ENCODE assay signal across 21 cellular contexts in the genomic region with DNA sequence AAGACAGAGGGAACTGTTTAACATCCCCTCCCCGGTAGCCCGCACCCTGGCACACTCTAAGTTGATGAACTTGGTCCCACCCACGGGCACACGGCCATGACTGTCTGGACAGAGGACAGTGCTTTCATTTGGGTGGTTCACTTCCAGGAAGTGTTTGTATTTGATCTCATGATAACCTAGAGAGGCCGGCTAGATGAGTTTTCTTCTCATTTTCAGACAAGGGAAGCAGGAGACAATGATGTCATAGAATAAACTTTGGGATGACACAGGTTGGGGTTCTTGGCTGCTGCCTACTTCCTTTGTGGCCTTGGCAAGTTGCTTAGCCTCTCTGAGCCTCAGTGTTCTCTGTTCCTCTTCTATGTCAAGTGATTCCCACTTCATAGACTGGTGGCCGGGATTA. TPM values are rescaled to one million over a fixed set of nuclear protein-coding genes. Genes with fewer than 3 reads are reported as not detected.
DNase-seq lines count a peak whose midpoint lies in the region; ATAC-seq and TF ChIP-seq lines count a peak whose summit lies in the region.
"Had no signal": no experiment of that assay in that cellular context is flagged by ENCODE, and none has a peak within 500 bp of the region (broad histone marks: within the 10 kb centered on the region; RNA-seq: fewer than 3 reads in every experiment).

No MANE protein-coding gene starts in this region.

- no peaks in the 10 kb centered on the region for H3K79me2 ChIP-seq in osteoblast (ENCODE audit: insufficient read depth, low read length)
- H3K79me2 ChIP-seq: hepatocyte had no signal

- ATAC-seq in GM18502 (IDR thresholded peaks at IDR 0.05; ENCODE audit: poor library complexity, unreplicated experiment), result no peak
- ATAC-seq in activated naive CD4-positive, alpha-beta T cell treated with anti-CD3 and anti-CD28 coated beads, Interleukin-2, amount 50 U/mL, for 72 hours, result no peak
- ATAC-seq: A549; stimulated activated naive CD8-positive, alpha-beta T cell treated with anti-CD3 and anti-CD28 coated beads, Interleukin-15, Interleukin-2, amounts not matched to agents 100 U/mL and 50 U/mL, for 24 hours had no signal

- no peaks in the 10 kb centered on the region for H3K9me3 ChIP-seq in osteoblast (ENCODE audit: low read depth, low read length)
- H3K9me3 ChIP-seq: A549; BLaER1 treated with 17β-estradiol and CSF1 and Interleukin-3, amounts not matched to agents 10 nM and 100 nM had no signal

- no peak overlapping the region for H3K4me3 ChIP-seq in osteoblast (ENCODE audit: insufficient read depth, low read length)
- H3K4me3 ChIP-seq: A549; BLaER1 treated with 17β-estradiol and CSF1 and Interleukin-3, amounts not matched to agents 10 nM and 100 nM; hepatocyte had no signal

- H3K27me3 Mint-ChIP-seq in activated CD4-positive, alpha-beta T cell treated with anti-CD3 and anti-CD28 coated beads, Interleukin-2, amount 10 ng/mL, durations not matched to agents 24 days and 14 days, result peaks cover 4% of the 10 kb centered on the region
- H3K27me3 Mint-ChIP-seq in activated CD4-positive, alpha-beta T cell treated with anti-CD3 and anti-CD28 coated beads, Interleukin-2, amount 10 ng/mL, durations not matched to agents 7 days and 5 days, result no peaks in the 10 kb centered on the region

- no peaks in the 10 kb centered on the region for H3K36me3 ChIP-seq in osteoblast (ENCODE audit: insufficient read depth, low read length)
- H3K36me3 ChIP-seq: BLaER1 treated with 17β-estradiol and CSF1 and Interleukin-3, amounts not matched to agents 10 nM and 100 nM had no signal

- peaks cover 3% of the 10 kb centered on the region for H3K4me1 Mint-ChIP-seq in activated CD4-positive, alpha-beta T cell treated with anti-CD3 and anti-CD28 coated beads, Interleukin-2, amount 10 ng/mL, durations not matched to agents 24 days and 14 days
- H3K4me1 Mint-ChIP-seq in activated CD4-positive, alpha-beta T cell treated with anti-CD3 and anti-CD28 coated beads, Interleukin-2, amount 10 ng/mL, durations not matched to agents 7 days and 5 days, result no peaks in the 10 kb centered on the region
- H3K4me1 Mint-ChIP-seq: central memory CD8-positive, alpha-beta T cell had no signal

- TF ChIP-seq POLR2A in erythroblast (IDR thresholded peaks at IDR 0.05; ENCODE audit: low read length), result no peak

- H3K4me1 ChIP-seq in osteoblast (ENCODE audit: insufficient read depth, low read length), result no peaks in the 10 kb centered on the region

- H3K9me3 Mint-ChIP-seq in activated CD4-positive, alpha-beta T cell treated with anti-CD3 and anti-CD28 coated beads, Interleukin-2, amount 10 ng/mL, durations not matched to agents 24 days and 14 days, result no peaks in the 10 kb centered on the region
- no peaks in the 10 kb centered on the region for H3K9me3 Mint-ChIP-seq in activated CD4-positive, alpha-beta T cell treated with anti-CD3 and anti-CD28 coated beads, Interleukin-2, amount 10 ng/mL, durations not matched to agents 7 days and 5 days
- no peaks in the 10 kb centered on the region for H3K9me3 Mint-ChIP-seq in activated naive CD4-positive, alpha-beta T cell treated with anti-CD3 and anti-CD28 coated beads, Interleukin-2, amount 50 U/mL, for 72 hours
- H3K9me3 Mint-ChIP-seq: central memory CD8-positive, alpha-beta T cell had no signal

- DNase-seq in activated CD4-positive, alpha-beta T cell treated with anti-CD3 and anti-CD28 coated beads, Interleukin-2, amount 10 ng/mL, durations not matched to agents 24 days and 14 days, result peak; percentile 48
- DNase-seq in activated CD4-positive, alpha-beta T cell treated with anti-CD3 and anti-CD28 coated beads, Interleukin-2, amount 10 ng/mL, durations not matched to agents 7 days and 5 days, result no peak
- DNase-seq in M059J (ENCODE audit: low read depth), result peak; percentile 11
- peak; percentile 15 to 17 for DNase-seq in erythroblast (lab: John Stamatoyannopoulos, UW)
- no peak for DNase-seq in osteoblast (ENCODE audit: insufficient read length, low spot score, missing footprints)
- DNase-seq in activated naive CD4-positive, alpha-beta T cell treated with anti-CD3 and anti-CD28 coated beads, Interleukin-2, amount 50 U/mL, for 72 hours (ENCODE audit: low spot score in 2 of 2), result no peak
- DNase-seq in NCI-H187 treated with DMSO at 0.1 percent for 48 hours (lab: John Stamatoyannopoulos, UW), result no peak
- DNase-seq: activated CD4-positive, alpha-beta T cell treated with anti-CD3 and anti-CD28 coated beads for 1 hour; activated CD8-positive, alpha-beta memory T cell treated with anti-CD3 and anti-CD28 coated beads, Interleukin-2, amount 50 U/mL, for 4 hours; activated effector memory CD4-positive, alpha-beta T cell treated with anti-CD3 and anti-CD28 coated beads, Interleukin-2, amount 50 U/mL, for 16 hours; amniotic stem cell; DMS 273 treated with DMSO at 0.1 percent for 48 hours; effector CD8-positive, alpha-beta T cell; NCI-H69; stimulated activated naive CD8-positive, alpha-beta T cell treated with anti-CD3 and anti-CD28 coated beads, Interleukin-15, Interleukin-2, amounts not matched to agents 100 U/mL and 50 U/mL, for 24 hours; trophoblast cell had no signal

- H3K4me3 Mint-ChIP-seq in activated CD4-positive, alpha-beta T cell treated with anti-CD3 and anti-CD28 coated beads, Interleukin-2, amount 10 ng/mL, durations not matched to agents 24 days and 14 days, result no peak overlapping the region
- no peak overlapping the region for H3K4me3 Mint-ChIP-seq in activated CD4-positive, alpha-beta T cell treated with anti-CD3 and anti-CD28 coated beads, Interleukin-2, amount 10 ng/mL, durations not matched to agents 7 days and 5 days
- H3K4me3 Mint-ChIP-seq: central memory CD8-positive, alpha-beta T cell had no signal

- POLR2A ChIA-PET in activated CD4-positive, alpha-beta T cell treated with anti-CD3 and anti-CD28 coated beads, Interleukin-2, amount 10 ng/mL, durations not matched to agents 7 days and 5 days (lab: Charles Lee), result no interaction called here

- no peak overlapping the region for H3K4me2 ChIP-seq in osteoblast (ENCODE audit: insufficient read depth, low read length)
- H3K4me2 ChIP-seq: A549; BLaER1 treated with 17β-estradiol and CSF1 and Interleukin-3, amounts not matched to agents 10 nM and 100 nM; hepatocyte had no signal

- no peak overlapping the region for H3K27ac ChIP-seq in osteoblast (ENCODE audit: low read depth, low read length)
- H3K27ac ChIP-seq: A549; BLaER1 treated with 17β-estradiol and CSF1 and Interleukin-3, amounts not matched to agents 10 nM and 100 nM; hepatocyte had no signal

- CTCF ChIA-PET in activated CD4-positive, alpha-beta T cell treated with anti-CD3 and anti-CD28 coated beads, Interleukin-2, amount 10 ng/mL, durations not matched to agents 7 days and 5 days (lab: Charles Lee), result interaction anchor here (1.1 to 1.4 kb wide), 2 partner anchors 16 to 462 kb away, joined by 3 read pairs; partner anchors contain the start of gene LYSMD4

- intact Hi-C loops in activated CD4-positive, alpha-beta T cell treated with anti-CD3 and anti-CD28 coated beads, Interleukin-2, amount 10 ng/mL, durations not matched to agents 24 days and 14 days (cut with micrococcal nuclease), result no loop called here

- no peaks in the 10 kb centered on the region for H3K36me3 Mint-ChIP-seq in activated CD4-positive, alpha-beta T cell treated with anti-CD3 and anti-CD28 coated beads, Interleukin-2, amount 10 ng/mL, durations not matched to agents 24 days and 14 days (ENCODE audit: low read depth)
- H3K36me3 Mint-ChIP-seq in activated CD4-positive, alpha-beta T cell treated with anti-CD3 and anti-CD28 coated beads, Interleukin-2, amount 10 ng/mL, durations not matched to agents 7 days and 5 days (ENCODE audit: low read depth), result no peaks in the 10 kb centered on the region
- H3K36me3 Mint-ChIP-seq in activated naive CD4-positive, alpha-beta T cell treated with anti-CD3 and anti-CD28 coated beads, Interleukin-2, amount 50 U/mL, for 72 hours, result no peaks in the 10 kb centered on the region

- no peaks in the 10 kb centered on the region for H4K20me1 ChIP-seq in osteoblast (ENCODE audit: insufficient read depth, low read length)
- H4K20me1 ChIP-seq: BLaER1 treated with 17β-estradiol and CSF1 and Interleukin-3, amounts not matched to agents 10 nM and 100 nM had no signal

- H3K27ac Mint-ChIP-seq in activated CD4-positive, alpha-beta T cell treated with anti-CD3 and anti-CD28 coated beads, Interleukin-2, amount 10 ng/mL, durations not matched to agents 24 days and 14 days, result no peak overlapping the region
- H3K27ac Mint-ChIP-seq in activated CD4-positive, alpha-beta T cell treated with anti-CD3 and anti-CD28 coated beads, Interleukin-2, amount 10 ng/mL, durations not matched to agents 7 days and 5 days, result no peak overlapping the region
- no peak overlapping the region for H3K27ac Mint-ChIP-seq in activated naive CD4-positive, alpha-beta T cell treated with anti-CD3 and anti-CD28 coated beads, Interleukin-2, amount 50 U/mL, for 72 hours

- no peak for TF ChIP-seq CTCF in osteoblast (IDR thresholded peaks at IDR 0.05; ENCODE audit: extremely low read depth, low read depth, low read length)

- peak overlapping the region; percentile 37 for H2AFZ ChIP-seq in osteoblast (ENCODE audit: low read length)
- H2AFZ ChIP-seq: hepatocyte had no signal

- H3K27me3 ChIP-seq in osteoblast (ENCODE audit: insufficient read depth, low read length), result no peaks in the 10 kb centered on the region
- H3K27me3 ChIP-seq: BLaER1 treated with 17β-estradiol and CSF1 and Interleukin-3, amounts not matched to agents 10 nM and 100 nM; hepatocyte had no signal

RNA-seq across cellular contexts. Expression of gene LYSMD4, which starts 16.1 kb away (rescaled TPM):
- 6.4 and 6.6 TPM in 2 replicates for total RNA-seq in activated CD4-positive, alpha-beta T cell treated with anti-CD3 and anti-CD28 coated beads, Interleukin-2, amount 10 ng/mL, durations not matched to agents 24 days and 14 days
- 10 to 100 TPM; 10.9 to 11.1 TPM for total RNA-seq in activated CD4-positive, alpha-beta T cell treated with anti-CD3 and anti-CD28 coated beads, Interleukin-2, amount 10 ng/mL, durations not matched to agents 7 days and 5 days
- 1.3 and 3.5 TPM in 2 replicates for total RNA-seq in M059J (2014; rRNA removed; shearing (Covaris generic))
- 8.7 and 11.2 TPM in 2 replicates for total RNA-seq in osteoblast
- total RNA-seq in activated naive CD4-positive, alpha-beta T cell treated with anti-CD3 and anti-CD28 coated beads, Interleukin-2, amount 50 U/mL, for 72 hours, result 1 to 10 TPM; 5.8 to 7.3 TPM

Comparison
In these comparisons a context has a peak if more than half of its experiments do, and no peak if none do; other contexts are left out.
1. DNase-seq: peak in activated CD4-positive, alpha-beta T cell treated with anti-CD3 and anti-CD28 coated beads, Interleukin-2, amount 10 ng/mL, durations not matched to agents 24 days and 14 days (single experiment), M059J (single experiment) and erythroblast (2 of 2); none in activated CD4-positive, alpha-beta T cell treated with anti-CD3 and anti-CD28 coated beads, Interleukin-2, amount 10 ng/mL, durations not matched to agents 7 days and 5 days (single experiment), osteoblast (single experiment), activated naive CD4-positive, alpha-beta T cell treated with anti-CD3 and anti-CD28 coated beads, Interleukin-2, amount 50 U/mL, for 72 hours (0 of 2) and NCI-H187 treated with DMSO at 0.1 percent for 48 hours (single experiment).